Comparison of ENCODE assay signal across 8 cellular contexts in the genomic region with DNA sequence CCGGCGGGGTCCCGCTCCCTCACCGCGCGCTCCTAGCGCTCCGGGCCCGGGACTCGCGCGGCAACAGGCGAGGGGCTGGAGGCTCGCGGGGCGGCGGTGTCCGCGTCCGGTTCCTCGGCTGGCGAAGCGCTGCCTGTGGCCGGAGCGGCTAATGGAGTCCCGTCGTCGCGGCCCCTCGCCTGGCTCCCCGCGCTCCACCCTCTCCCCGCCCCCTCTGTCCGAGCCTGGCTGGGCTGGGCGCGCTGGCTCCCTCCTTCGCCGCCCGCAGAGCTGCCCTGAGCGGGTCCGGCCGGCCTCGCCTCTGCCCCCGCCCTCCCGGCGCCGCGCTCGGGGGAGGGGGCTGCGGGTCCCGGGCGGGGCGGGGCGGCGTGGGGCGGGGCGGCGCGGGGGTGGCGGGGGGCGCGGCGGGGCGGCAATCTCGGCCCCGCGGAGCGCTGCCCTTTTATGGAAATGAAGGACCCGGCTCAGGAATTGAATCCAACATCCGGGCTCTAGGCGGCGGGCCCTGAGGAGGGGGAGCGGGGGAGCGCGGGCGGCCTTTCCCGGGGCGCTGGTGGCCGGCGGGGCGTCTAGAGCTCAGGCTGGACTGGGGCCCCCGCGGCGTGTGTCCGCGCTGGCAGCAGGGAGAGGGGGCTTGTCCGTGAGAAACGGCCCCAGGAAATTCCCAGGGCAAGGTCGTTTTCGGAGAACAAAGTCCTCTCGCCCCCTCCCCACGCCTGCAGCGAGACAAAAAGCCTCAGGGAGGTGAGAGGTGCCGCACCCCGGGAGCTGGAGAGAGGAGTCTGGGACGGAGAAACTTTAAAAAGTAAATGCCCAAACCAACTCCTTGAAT. TPM values are rescaled to one million over a fixed set of nuclear protein-coding genes. Genes with fewer than 3 reads are reported as not detected.
DNase-seq lines count a peak whose midpoint lies in the region; ATAC-seq and TF ChIP-seq lines count a peak whose summit lies in the region.

A gene with protein sequence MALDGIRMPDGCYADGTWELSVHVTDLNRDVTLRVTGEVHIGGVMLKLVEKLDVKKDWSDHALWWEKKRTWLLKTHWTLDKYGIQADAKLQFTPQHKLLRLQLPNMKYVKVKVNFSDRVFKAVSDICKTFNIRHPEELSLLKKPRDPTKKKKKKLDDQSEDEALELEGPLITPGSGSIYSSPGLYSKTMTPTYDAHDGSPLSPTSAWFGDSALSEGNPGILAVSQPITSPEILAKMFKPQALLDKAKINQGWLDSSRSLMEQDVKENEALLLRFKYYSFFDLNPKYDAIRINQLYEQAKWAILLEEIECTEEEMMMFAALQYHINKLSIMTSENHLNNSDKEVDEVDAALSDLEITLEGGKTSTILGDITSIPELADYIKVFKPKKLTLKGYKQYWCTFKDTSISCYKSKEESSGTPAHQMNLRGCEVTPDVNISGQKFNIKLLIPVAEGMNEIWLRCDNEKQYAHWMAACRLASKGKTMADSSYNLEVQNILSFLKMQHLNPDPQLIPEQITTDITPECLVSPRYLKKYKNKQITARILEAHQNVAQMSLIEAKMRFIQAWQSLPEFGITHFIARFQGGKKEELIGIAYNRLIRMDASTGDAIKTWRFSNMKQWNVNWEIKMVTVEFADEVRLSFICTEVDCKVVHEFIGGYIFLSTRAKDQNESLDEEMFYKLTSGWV (minus strand): TSS at position 153 of the 832 bp plus-strand sequence. CDS start 482 bp downstream, outside the sequence.

- ATAC-seq in GM19463 (IDR thresholded peaks at IDR 0.05; ENCODE audit: unreplicated experiment) (peak; percentile 62), GM18858 (IDR thresholded peaks at IDR 0.05; ENCODE audit: unreplicated experiment) (no peak)

- WGBS in smooth muscle cell (ENCODE audit: low lambda C conversion rate): 1% methylated on average over 27 of the region's 96 CpGs

- peak within 1 kb of the TSS; percentile 88 for H2AFZ ChIP-seq in smooth muscle cell (ENCODE audit: low read depth)

- H3K79me2 ChIP-seq in smooth muscle cell (ENCODE audit: low read depth): peaks cover 60% of the 10 kb centered on the region

- H3K4me1 ChIP-seq in smooth muscle cell (ENCODE audit: low read depth): peaks cover 46% of the 10 kb centered on the region

- no peaks in the 10 kb centered on the region for H3K9me3 ChIP-seq in smooth muscle cell (replicated peaks; ENCODE audit: low read depth)

- peak within 1 kb of the TSS; percentile 70 for H3K4me3 ChIP-seq in kidney epithelial cell (ENCODE audit: low read depth, low read length)
- H3K4me3 ChIP-seq in smooth muscle cell: peak within 1 kb of the TSS; percentile 68

- H3K27ac ChIP-seq in C4-2B (peak within 1 kb of the TSS; percentile 68), smooth muscle cell (ENCODE audit: low read depth) (peak within 1 kb of the TSS; percentile 89)

- peaks cover 44% of the 10 kb centered on the region for H4K20me1 ChIP-seq in smooth muscle cell (ENCODE audit: low read depth)

- H3K27me3 ChIP-seq in kidney epithelial cell (ENCODE audit: control insufficient read depth, insufficient read depth, low read length): no peaks in the 10 kb centered on the region
- H3K27me3 ChIP-seq in smooth muscle cell (ENCODE audit: low read depth): no peaks in the 10 kb centered on the region

- TF ChIP-seq CTCF in C4-2B (conservative IDR thresholded peaks at IDR 0.05): no peak
- TF ChIP-seq CTCF in kidney epithelial cell (IDR thresholded peaks at IDR 0.05; ENCODE audit: insufficient read depth, low read length, poor library complexity, severe bottlenecking): no peak
- TF ChIP-seq CTCF in smooth muscle cell (IDR thresholded peaks at IDR 0.05; ENCODE audit: borderline replicate concordance, insufficient read depth, poor library complexity, severe bottlenecking): no peak

- DNase-seq in NCI-H1105 (lab: John Stamatoyannopoulos, UW) (peak; percentile 76), T-helper 2 cell (peak in 3 of 5 experiments; percentile 4 to 18 (median 8)), cortex of kidney (lab: John Stamatoyannopoulos, UW) (peak; percentile 39), kidney epithelial cell (ENCODE audit: low read depth) (peak; percentile 38), smooth muscle cell (lab: John Stamatoyannopoulos, UW; ENCODE audit: unreplicated experiment) (peak; percentile 93)

- peak within 1 kb of the TSS; percentile 87 for H3K9ac ChIP-seq in smooth muscle cell (ENCODE audit: low read depth)

- peaks cover 26% of the 10 kb centered on the region for H3F3A ChIP-seq in smooth muscle cell (ENCODE audit: low read depth)

- peak within 1 kb of the TSS; percentile 95 for H3K4me2 ChIP-seq in smooth muscle cell

- peaks cover 3% of the 10 kb centered on the region for H3K36me3 ChIP-seq in kidney epithelial cell (ENCODE audit: control insufficient read depth, insufficient read depth, low read length)
- peaks cover 4% of the 10 kb centered on the region for H3K36me3 ChIP-seq in smooth muscle cell (ENCODE audit: low read depth)

RNA-seq across cellular contexts. Expression of the gene that starts here (rescaled TPM):
- total RNA-seq in kidney epithelial cell: 83.9 and 86.3 TPM in 2 replicates
- total RNA-seq in smooth muscle cell: 271 and 287 TPM in 2 replicates
- 112 and 113 TPM in 2 replicates for polyA plus RNA-seq in smooth muscle cell

Comparison
In these comparisons a context has a peak if more than half of its experiments do, and no peak if none do; other contexts are left out.
1. DNase-seq: peak in every context shown above with its lines; median percentile 93 in smooth muscle cell; 76 in NCI-H1105; 39 in cortex of kidney; 38 in kidney epithelial cell; 8 in T-helper 2 cell.